In the genomic region with DNA sequence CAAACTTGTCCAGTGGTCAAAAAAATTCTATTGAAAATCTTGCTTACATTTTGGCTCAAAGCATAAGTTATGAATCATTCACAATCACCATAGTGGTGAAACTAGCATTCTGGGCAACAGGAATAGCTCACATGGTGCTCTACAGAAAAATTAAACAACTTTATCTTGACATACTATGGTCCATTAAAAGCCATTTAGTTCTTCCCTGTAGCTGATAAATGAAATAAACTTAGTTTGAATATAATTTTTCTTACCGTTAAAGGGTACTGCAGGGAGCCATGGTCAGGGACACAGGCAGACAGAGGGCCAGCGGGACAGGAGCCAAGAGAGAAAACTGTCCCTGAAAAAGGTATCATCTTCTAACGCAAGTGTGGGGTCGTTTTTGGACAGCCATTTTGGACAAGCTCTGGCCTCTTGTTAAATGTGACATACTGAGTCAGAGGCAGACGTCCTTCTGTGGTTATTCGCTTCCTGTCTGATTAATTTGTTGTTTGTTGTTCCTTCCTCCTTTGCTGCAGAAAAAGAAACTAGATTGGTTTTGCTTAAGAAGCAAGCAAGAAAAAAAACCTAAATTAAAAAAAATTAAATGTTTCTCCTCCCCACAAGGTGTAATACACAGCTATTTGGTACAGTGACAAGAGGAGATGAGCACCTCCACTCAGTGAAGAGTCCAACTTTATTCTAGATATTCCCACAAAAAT, we compare ENCODE assay signal across 1 cellular context.
A peak's percentile ranks its signal among the peaks of the same experiment; 100 is the strongest.
TF ChIP-seq lines count a peak whose summit lies in the region.

A gene with protein sequence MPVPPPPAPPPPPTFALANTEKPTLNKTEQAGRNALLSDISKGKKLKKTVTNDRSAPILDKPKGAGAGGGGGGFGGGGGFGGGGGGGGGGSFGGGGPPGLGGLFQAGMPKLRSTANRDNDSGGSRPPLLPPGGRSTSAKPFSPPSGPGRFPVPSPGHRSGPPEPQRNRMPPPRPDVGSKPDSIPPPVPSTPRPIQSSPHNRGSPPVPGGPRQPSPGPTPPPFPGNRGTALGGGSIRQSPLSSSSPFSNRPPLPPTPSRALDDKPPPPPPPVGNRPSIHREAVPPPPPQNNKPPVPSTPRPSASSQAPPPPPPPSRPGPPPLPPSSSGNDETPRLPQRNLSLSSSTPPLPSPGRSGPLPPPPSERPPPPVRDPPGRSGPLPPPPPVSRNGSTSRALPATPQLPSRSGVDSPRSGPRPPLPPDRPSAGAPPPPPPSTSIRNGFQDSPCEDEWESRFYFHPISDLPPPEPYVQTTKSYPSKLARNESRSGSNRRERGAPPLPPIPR (minus strand): TSS at position 458 of the 701 bp plus-strand sequence. CDS start 12,231 bp downstream, outside the sequence.

TF ChIP-seq in GM12878, 131 proteins besides CTCF, POLR2A, EP300 and RAD21 (continued from another document and continues in another):
- TF ChIP-seq, protein P1, sequence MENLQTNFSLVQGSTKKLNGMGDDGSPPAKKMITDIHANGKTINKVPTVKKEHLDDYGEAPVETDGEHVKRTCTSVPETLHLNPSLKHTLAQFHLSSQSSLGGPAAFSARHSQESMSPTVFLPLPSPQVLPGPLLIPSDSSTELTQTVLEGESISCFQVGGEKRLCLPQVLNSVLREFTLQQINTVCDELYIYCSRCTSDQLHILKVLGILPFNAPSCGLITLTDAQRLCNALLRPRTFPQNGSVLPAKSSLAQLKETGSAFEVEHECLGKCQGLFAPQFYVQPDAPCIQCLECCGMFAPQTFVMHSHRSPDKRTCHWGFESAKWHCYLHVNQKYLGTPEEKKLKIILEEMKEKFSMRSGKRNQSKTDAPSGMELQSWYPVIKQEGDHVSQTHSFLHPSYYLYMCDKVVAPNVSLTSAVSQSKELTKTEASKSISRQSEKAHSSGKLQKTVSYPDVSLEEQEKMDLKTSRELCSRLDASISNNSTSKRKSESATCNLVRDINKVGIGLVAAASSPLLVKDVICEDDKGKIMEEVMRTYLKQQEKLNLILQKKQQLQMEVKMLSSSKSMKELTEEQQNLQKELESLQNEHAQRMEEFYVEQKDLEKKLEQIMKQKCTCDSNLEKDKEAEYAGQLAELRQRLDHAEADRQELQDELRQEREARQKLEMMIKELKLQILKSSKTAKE (IDR thresholded peaks at IDR 0.05; ENCODE audit: low read depth, poor library complexity, severe bottlenecking) = peak; percentile 77
- TF ChIP-seq, protein P2, sequence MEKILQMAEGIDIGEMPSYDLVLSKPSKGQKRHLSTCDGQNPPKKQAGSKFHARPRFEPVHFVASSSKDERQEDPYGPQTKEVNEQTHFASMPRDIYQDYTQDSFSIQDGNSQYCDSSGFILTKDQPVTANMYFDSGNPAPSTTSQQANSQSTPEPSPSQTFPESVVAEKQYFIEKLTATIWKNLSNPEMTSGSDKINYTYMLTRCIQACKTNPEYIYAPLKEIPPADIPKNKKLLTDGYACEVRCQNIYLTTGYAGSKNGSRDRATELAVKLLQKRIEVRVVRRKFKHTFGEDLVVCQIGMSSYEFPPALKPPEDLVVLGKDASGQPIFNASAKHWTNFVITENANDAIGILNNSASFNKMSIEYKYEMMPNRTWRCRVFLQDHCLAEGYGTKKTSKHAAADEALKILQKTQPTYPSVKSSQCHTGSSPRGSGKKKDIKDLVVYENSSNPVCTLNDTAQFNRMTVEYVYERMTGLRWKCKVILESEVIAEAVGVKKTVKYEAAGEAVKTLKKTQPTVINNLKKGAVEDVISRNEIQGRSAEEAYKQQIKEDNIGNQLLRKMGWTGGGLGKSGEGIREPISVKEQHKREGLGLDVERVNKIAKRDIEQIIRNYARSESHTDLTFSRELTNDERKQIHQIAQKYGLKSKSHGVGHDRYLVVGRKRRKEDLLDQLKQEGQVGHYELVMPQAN (conservative IDR thresholded peaks at IDR 0.05) = 0 out of 2 replicates have a peak, but pooled peaks have one; percentile 29
- no peak for TF ChIP-seq CBX3 (IDR thresholded peaks at IDR 0.05; ENCODE audit: borderline replicate concordance, low read depth)
- no peak for TF ChIP-seq MAX (IDR thresholded peaks at IDR 0.05; ENCODE audit: low read depth, low read length)
- TF ChIP-seq PKNOX1 (IDR thresholded peaks at IDR 0.05) = peak; percentile 51; the same call in 1 of the 2 replicates
- TF ChIP-seq, protein P3, sequence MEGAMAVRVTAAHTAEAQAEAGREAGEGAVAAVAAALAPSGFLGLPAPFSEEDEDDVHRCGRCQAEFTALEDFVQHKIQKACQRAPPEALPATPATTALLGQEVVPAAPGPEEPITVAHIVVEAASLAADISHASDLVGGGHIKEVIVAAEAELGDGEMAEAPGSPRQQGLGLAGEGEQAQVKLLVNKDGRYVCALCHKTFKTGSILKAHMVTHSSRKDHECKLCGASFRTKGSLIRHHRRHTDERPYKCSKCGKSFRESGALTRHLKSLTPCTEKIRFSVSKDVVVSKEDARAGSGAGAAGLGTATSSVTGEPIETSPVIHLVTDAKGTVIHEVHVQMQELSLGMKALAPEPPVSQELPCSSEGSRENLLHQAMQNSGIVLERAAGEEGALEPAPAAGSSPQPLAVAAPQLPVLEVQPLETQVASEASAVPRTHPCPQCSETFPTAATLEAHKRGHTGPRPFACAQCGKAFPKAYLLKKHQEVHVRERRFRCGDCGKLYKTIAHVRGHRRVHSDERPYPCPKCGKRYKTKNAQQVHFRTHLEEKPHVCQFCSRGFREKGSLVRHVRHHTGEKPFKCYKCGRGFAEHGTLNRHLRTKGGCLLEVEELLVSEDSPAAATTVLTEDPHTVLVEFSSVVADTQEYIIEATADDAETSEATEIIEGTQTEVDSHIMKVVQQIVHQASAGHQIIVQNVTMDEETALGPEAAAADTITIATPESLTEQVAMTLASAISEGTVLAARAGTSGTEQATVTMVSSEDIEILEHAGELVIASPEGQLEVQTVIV (IDR thresholded peaks at IDR 0.05; ENCODE audit: borderline replicate concordance, partially characterized antibody) = no peak
- 0 out of 4 replicates have a peak, but pooled peaks of 1 of the 2 experiments have one; percentile 10 for TF ChIP-seq SRF (IDR thresholded peaks at IDR 0.05; ENCODE audit: low read depth in 2 of 2, low read length in 2 of 2)
- no peak for TF ChIP-seq ZNF24 (IDR thresholded peaks at IDR 0.05)
- 0 out of 2 replicates have a peak, but pooled peaks have one; percentile 25 for TF ChIP-seq ZBED1 (IDR thresholded peaks at IDR 0.05; ENCODE audit: borderline replicate concordance)
- peak; percentile 43 for TF ChIP-seq SP1 (IDR thresholded peaks at IDR 0.05; ENCODE audit: low read depth, low read length)
- TF ChIP-seq USF2 (IDR thresholded peaks at IDR 0.05; ENCODE audit: borderline replicate concordance, low read depth, low read length) = no peak
- TF ChIP-seq GATAD2B (conservative IDR thresholded peaks at IDR 0.05; ENCODE audit: low read depth) = no peak
- 0 out of 2 replicates have a peak, but pooled peaks have one; percentile 29 for TF ChIP-seq LARP7 (IDR thresholded peaks at IDR 0.05)
- no peak for TF ChIP-seq NR2F1 (conservative IDR thresholded peaks at IDR 0.05)
- TF ChIP-seq KDM1A (IDR thresholded peaks at IDR 0.05; ENCODE audit: borderline replicate concordance) = no peak
- TF ChIP-seq, protein P4, sequence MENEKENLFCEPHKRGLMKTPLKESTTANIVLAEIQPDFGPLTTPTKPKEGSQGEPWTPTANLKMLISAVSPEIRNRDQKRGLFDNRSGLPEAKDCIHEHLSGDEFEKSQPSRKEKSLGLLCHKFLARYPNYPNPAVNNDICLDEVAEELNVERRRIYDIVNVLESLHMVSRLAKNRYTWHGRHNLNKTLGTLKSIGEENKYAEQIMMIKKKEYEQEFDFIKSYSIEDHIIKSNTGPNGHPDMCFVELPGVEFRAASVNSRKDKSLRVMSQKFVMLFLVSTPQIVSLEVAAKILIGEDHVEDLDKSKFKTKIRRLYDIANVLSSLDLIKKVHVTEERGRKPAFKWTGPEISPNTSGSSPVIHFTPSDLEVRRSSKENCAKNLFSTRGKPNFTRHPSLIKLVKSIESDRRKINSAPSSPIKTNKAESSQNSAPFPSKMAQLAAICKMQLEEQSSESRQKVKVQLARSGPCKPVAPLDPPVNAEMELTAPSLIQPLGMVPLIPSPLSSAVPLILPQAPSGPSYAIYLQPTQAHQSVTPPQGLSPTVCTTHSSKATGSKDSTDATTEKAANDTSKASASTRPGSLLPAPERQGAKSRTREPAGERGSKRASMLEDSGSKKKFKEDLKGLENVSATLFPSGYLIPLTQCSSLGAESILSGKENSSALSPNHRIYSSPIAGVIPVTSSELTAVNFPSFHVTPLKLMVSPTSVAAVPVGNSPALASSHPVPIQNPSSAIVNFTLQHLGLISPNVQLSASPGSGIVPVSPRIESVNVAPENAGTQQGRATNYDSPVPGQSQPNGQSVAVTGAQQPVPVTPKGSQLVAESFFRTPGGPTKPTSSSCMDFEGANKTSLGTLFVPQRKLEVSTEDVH (IDR thresholded peaks at IDR 0.05; ENCODE audit: low read depth, partially characterized antibody) = no peak
- TF ChIP-seq RUNX3 (IDR thresholded peaks at IDR 0.05; ENCODE audit: low read length) = peak; percentile 99
- no peak for TF ChIP-seq ZBTB11 (CRISPR knock-in tag; IDR thresholded peaks at IDR 0.05)
- TF ChIP-seq, protein P5, sequence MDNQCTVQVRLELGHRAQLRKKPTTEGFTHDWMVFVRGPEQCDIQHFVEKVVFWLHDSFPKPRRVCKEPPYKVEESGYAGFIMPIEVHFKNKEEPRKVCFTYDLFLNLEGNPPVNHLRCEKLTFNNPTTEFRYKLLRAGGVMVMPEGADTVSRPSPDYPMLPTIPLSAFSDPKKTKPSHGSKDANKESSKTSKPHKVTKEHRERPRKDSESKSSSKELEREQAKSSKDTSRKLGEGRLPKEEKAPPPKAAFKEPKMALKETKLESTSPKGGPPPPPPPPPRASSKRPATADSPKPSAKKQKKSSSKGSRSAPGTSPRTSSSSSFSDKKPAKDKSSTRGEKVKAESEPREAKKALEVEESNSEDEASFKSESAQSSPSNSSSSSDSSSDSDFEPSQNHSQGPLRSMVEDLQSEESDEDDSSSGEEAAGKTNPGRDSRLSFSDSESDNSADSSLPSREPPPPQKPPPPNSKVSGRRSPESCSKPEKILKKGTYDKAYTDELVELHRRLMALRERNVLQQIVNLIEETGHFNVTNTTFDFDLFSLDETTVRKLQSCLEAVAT (IDR thresholded peaks at IDR 0.05) = peak; percentile 82
- TF ChIP-seq CHD1 (IDR thresholded peaks at IDR 0.05; ENCODE audit: low read depth, low read length) = peak; percentile 83; the same call in 1 of the 2 replicates
- TF ChIP-seq IRF3 (IDR thresholded peaks at IDR 0.05) = no peak
- TF ChIP-seq ZNF217 (IDR thresholded peaks at IDR 0.05) = no peak
- no peak for TF ChIP-seq SIX5 (IDR thresholded peaks at IDR 0.05; ENCODE audit: low read depth, low read length, severe bottlenecking)
- TF ChIP-seq ESRRA (IDR thresholded peaks at IDR 0.05; ENCODE audit: low read length) = no peak
- TF ChIP-seq SMAD1 (IDR thresholded peaks at IDR 0.05; ENCODE audit: low read depth, partially characterized antibody) = peak; percentile 53
- no peak for TF ChIP-seq USF1 (IDR thresholded peaks at IDR 0.05; ENCODE audit: borderline replicate concordance, extremely low read length, insufficient read depth, low read depth, low read length)
